In genomic region chr1:206725053-206725963, GRCh38 we compare ENCODE assay signal across 2 cellular contexts.
TF ChIP-seq lines count a peak whose summit lies in the region.

No MANE protein-coding gene starts in this region.

TF ChIP-seq in GM12878, 131 proteins besides CTCF, POLR2A, EP300 and RAD21:
- TF ChIP-seq SMC3 (IDR thresholded peaks at IDR 0.05; ENCODE audit: borderline replicate concordance, low read length) (peak; percentile 39), LARP7 (IDR thresholded peaks at IDR 0.05) (no peak), SRF (IDR thresholded peaks at IDR 0.05; ENCODE audit: low read depth in 2 of 2, low read length in 2 of 2) (no peak), PAX5 (IDR thresholded peaks at IDR 0.05; ENCODE audit: borderline replicate concordance, low read depth, low read length) (peak; percentile 98), SREBF1 (IDR thresholded peaks at IDR 0.05; ENCODE audit: low read length) (peak; percentile 22; the same call in 1 of the 2 replicates), PKNOX1 (IDR thresholded peaks at IDR 0.05) (0 out of 2 replicates have a peak, but pooled peaks have one; percentile 8), YY1 (IDR thresholded peaks at IDR 0.05; ENCODE audit: low read depth, low read length) (0 out of 2 replicates have a peak, but pooled peaks have one; percentile 27), FOXM1 (IDR thresholded peaks at IDR 0.05; ENCODE audit: low read depth, low read length) (0 out of 2 replicates have a peak, but pooled peaks have one; percentile 11), EED (IDR thresholded peaks at IDR 0.05; ENCODE audit: low read depth) (0 out of 2 replicates have a peak, but pooled peaks have one; percentile 0)

TF ChIP-seq in HepG2, 621 proteins besides CTCF, POLR2A, EP300 and RAD21:
- TF ChIP-seq ZBED4 (CRISPR knock-in tag; IDR thresholded peaks at IDR 0.05; ENCODE audit: borderline replicate concordance) = no peak
- TF ChIP-seq ZBTB21 (CRISPR knock-in tag; IDR thresholded peaks at IDR 0.05) = no peak
- TF ChIP-seq, protein P1, sequence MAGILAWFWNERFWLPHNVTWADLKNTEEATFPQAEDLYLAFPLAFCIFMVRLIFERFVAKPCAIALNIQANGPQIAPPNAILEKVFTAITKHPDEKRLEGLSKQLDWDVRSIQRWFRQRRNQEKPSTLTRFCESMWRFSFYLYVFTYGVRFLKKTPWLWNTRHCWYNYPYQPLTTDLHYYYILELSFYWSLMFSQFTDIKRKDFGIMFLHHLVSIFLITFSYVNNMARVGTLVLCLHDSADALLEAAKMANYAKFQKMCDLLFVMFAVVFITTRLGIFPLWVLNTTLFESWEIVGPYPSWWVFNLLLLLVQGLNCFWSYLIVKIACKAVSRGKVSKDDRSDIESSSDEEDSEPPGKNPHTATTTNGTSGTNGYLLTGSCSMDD (CRISPR knock-in tag; IDR thresholded peaks at IDR 0.05) = no peak
- no peak for TF ChIP-seq KLF9 (CRISPR knock-in tag; IDR thresholded peaks at IDR 0.05; ENCODE audit: low read depth)
- TF ChIP-seq PAX8 (CRISPR knock-in tag; IDR thresholded peaks at IDR 0.05; ENCODE audit: borderline replicate concordance) = no peak
- no peak for TF ChIP-seq NFYB (CRISPR knock-in tag; IDR thresholded peaks at IDR 0.05)
- no peak for TF ChIP-seq ZNF276 (CRISPR knock-in tag; IDR thresholded peaks at IDR 0.05; ENCODE audit: low read depth)
- no peak for TF ChIP-seq ZNF180 (CRISPR knock-in tag; IDR thresholded peaks at IDR 0.05; ENCODE audit: borderline replicate concordance, low read depth)
- TF ChIP-seq HOXD1 (CRISPR knock-in tag; IDR thresholded peaks at IDR 0.05) = no peak
- TF ChIP-seq BRCA1 (CRISPR knock-in tag; IDR thresholded peaks at IDR 0.05) = no peak
